20 cellular contexts compared by ENCODE assay signal in the genomic region with DNA sequence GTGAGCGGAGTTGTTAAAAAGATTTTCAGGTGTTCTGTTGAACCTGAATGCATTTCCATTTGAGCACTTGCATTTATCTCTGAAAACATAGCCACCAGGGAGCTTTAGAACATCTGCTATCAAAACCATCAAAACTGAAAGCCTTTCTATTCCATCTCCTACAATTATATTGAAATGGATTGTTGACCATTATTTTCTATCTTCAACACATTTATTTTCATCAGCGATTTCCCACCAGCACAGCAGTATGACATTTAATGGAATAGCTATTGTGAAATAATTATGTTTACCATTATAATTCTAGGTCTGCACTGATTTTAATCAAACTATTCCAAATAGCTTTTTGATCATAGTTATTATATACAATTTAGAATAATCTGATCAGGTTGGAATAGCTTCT.
"Had no signal": no experiment of that assay in that cellular context is flagged by ENCODE, and none has a peak within 500 bp of the region (broad histone marks: within the 10 kb centered on the region; RNA-seq: fewer than 3 reads in every experiment).

No MANE protein-coding gene starts in this region.

- H3K9me3 ChIP-seq: breast epithelium, gastroesophageal sphincter, heart right ventricle, mucosa of descending colon, stomach, vagina had no signal

- H3K4me1 Mint-ChIP-seq: naive B cell; neural crest cell; stimulated activated effector memory CD8-positive, alpha-beta T cell treated with anti-CD3 and anti-CD28 coated beads, Interleukin-12 subunit alpha, Interleukin-12 subunit beta, amount 100 ng/mL, for 72 hours had no signal

- H3K27ac ChIP-seq: breast epithelium, coronary artery, gastroesophageal sphincter, heart right ventricle, stomach, vagina, WERI-Rb-1 had no signal

- ATAC-seq: activated T-cell treated with anti-CD3 and anti-CD28 coated beads, Interleukin-2, amount 50 U/mL, for 72 hours; gastroesophageal sphincter; heart right ventricle; left ventricle myocardium superior; mucosa of descending colon; stimulated activated effector memory CD8-positive, alpha-beta T cell treated with anti-CD3 and anti-CD28 coated beads, Interleukin-12 subunit alpha, Interleukin-12 subunit beta, amount 100 ng/mL, for 72 hours had no signal

- DNase-seq: activated CD4-positive, alpha-beta T cell treated with anti-CD3 and anti-CD28 coated beads, Interleukin-2, amount 50 U/mL, for 4 hours; activated effector memory CD4-positive, alpha-beta T cell treated with anti-CD3 and anti-CD28 coated beads, Interleukin-2, amount 50 U/mL, for 16 hours; activated naive CD4-positive, alpha-beta T cell treated with anti-CD3 and anti-CD28 coated beads, Interleukin-2, amount 50 U/mL, for 16 hours; activated T-cell treated with anti-CD3 and anti-CD28 coated beads, Interleukin-2, amount 50 U/mL, for 72 hours; erythroblast; heart right ventricle; kidney glomerular epithelial cell; left ventricle myocardium superior; mucosa of descending colon; naive B cell; stimulated activated CD4-positive, alpha-beta T cell treated with anti-CD3 and anti-CD28 coated beads, Interleukin-4, amount 100 ng/mL, for 1 hour; stomach; trophoblast cell; WERI-Rb-1 had no signal

- H3K27me3 ChIP-seq: breast epithelium, gastroesophageal sphincter, heart right ventricle, stomach, vagina had no signal

- H3K9me3 Mint-ChIP-seq: activated T-cell treated with anti-CD3 and anti-CD28 coated beads, Interleukin-2, amount 50 U/mL, for 72 hours; neural crest cell; stimulated activated effector memory CD8-positive, alpha-beta T cell treated with anti-CD3 and anti-CD28 coated beads, Interleukin-12 subunit alpha, Interleukin-12 subunit beta, amount 100 ng/mL, for 72 hours had no signal

- H3K4me3 ChIP-seq: breast epithelium, coronary artery, gastroesophageal sphincter, heart right ventricle, mucosa of descending colon, stomach, vagina had no signal

- H3K36me3 ChIP-seq: breast epithelium, gastroesophageal sphincter, heart right ventricle, stomach, vagina, WERI-Rb-1 had no signal

- H3K27ac Mint-ChIP-seq: activated T-cell treated with anti-CD3 and anti-CD28 coated beads, Interleukin-2, amount 50 U/mL, for 72 hours; naive B cell; stimulated activated effector memory CD8-positive, alpha-beta T cell treated with anti-CD3 and anti-CD28 coated beads, Interleukin-12 subunit alpha, Interleukin-12 subunit beta, amount 100 ng/mL, for 72 hours had no signal

- H3K4me3 Mint-ChIP-seq: activated T-cell treated with anti-CD3 and anti-CD28 coated beads, Interleukin-2, amount 50 U/mL, for 72 hours; naive B cell; neural crest cell; stimulated activated effector memory CD8-positive, alpha-beta T cell treated with anti-CD3 and anti-CD28 coated beads, Interleukin-12 subunit alpha, Interleukin-12 subunit beta, amount 100 ng/mL, for 72 hours had no signal

- H3K4me1 ChIP-seq: breast epithelium, gastroesophageal sphincter had no signal

- H3K36me3 Mint-ChIP-seq: naive B cell; stimulated activated effector memory CD8-positive, alpha-beta T cell treated with anti-CD3 and anti-CD28 coated beads, Interleukin-12 subunit alpha, Interleukin-12 subunit beta, amount 100 ng/mL, for 72 hours had no signal
